In the genomic region with DNA sequence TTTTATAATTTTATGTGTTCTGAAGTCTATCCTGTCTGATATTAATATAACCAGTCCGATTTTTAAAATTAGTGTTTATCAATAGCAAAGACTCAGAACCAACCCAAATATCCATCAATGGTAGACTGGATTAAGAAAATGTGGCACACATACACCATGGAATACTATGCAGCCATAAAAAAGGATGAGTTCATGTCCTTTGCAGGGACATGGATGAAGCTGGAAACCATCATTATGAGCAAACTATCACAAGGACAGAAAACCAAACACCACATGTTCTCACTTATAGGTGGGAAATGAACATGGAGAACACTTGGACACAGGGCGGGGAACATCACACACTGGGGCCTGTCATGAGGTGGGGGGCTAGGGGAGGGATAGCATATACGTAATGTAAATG, we compare ENCODE assay signal across 4 cellular contexts. TPM values are rescaled to one million over a fixed set of nuclear protein-coding genes. Genes with fewer than 3 reads are reported as not detected.
"Had no signal": no experiment of that assay in that cellular context is flagged by ENCODE, and none has a peak within 500 bp of the region (broad histone marks: within the 10 kb centered on the region; RNA-seq: fewer than 3 reads in every experiment).

No MANE protein-coding gene starts in this region.

RNA-seq across cellular contexts. Expression of gene ADGRD1, which starts 16.2 kb away (rescaled TPM):
- total RNA-seq: endothelial cell of umbilical vein, epithelial cell of proximal tubule, foreskin keratinocyte, glomerular endothelial cell had no signal
- polyA plus RNA-seq: foreskin keratinocyte had no signal
